8 cellular contexts compared by ENCODE assay signal in the genomic region with DNA sequence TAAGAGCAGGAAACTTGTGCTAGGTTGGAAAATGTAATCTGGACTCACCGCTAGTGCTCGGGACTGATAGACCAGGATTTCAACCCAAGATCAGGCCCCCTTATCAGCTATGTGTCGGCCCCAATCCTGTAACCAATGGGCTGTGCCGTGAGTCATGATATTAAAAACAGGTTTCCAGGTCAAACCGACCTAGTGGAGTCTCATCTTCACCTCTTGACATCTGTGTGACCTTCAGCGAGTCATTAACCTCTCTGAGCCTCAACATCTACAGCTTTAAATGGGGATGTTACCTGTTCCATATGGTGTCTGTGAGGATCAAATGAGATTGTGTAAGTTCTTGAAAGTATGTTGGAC. TPM values are rescaled to one million over a fixed set of nuclear protein-coding genes. Genes with fewer than 3 reads are reported as not detected.
DNase-seq lines count a peak whose midpoint lies in the region; ATAC-seq, FAIRE-seq and TF ChIP-seq lines count a peak whose summit lies in the region.

No MANE protein-coding gene starts in this region.

- H3K27me3 Mint-ChIP-seq in osteocyte (ENCODE audit: unreplicated experiment) = no peaks in the 10 kb centered on the region

- peak overlapping the region; percentile 75 to 91 for H3K27ac ChIP-seq in esophagus (ENCODE audit: low read depth in 2 of 2, low read length in 1 of 2)

- H3K4me3 ChIP-seq in esophagus (ENCODE audit: low read depth in 1 of 2, low read length in 2 of 2) = peak overlapping the region; percentile 80 to 100

- peaks cover 27% of the 10 kb centered on the region for H3K4me1 Mint-ChIP-seq in osteocyte (ENCODE audit: unreplicated experiment)

- H3K4me3 Mint-ChIP-seq in osteocyte (ENCODE audit: unreplicated experiment) = peak overlapping the region; percentile 98

- H3K36me3 ChIP-seq in esophagus (ENCODE audit: control insufficient read depth in 2 of 2, insufficient read depth in 2 of 2, low read length in 1 of 2) = peaks cover 7% of the 10 kb centered on the region in 2 donors

- no peaks in the 10 kb centered on the region for H3K27me3 ChIP-seq in esophagus (ENCODE audit: control insufficient read depth in 1 of 2, insufficient read depth in 2 of 2, low read length in 2 of 2)

- H3K36me3 Mint-ChIP-seq in osteocyte (ENCODE audit: unreplicated experiment) = peaks cover 7% of the 10 kb centered on the region

- peaks cover 0 to 7% of the 10 kb centered on the region in 2 donors for H3K4me1 ChIP-seq in esophagus (ENCODE audit: control insufficient read depth in 2 of 2, insufficient read depth in 2 of 2, low read length in 1 of 2)

- 0 to 3% methylated on average over 6 of the region's 6 CpGs for WGBS in esophagus, 2 donors

- no peak for FAIRE-seq in D721Med (lab: Jason Lieb, UNC)

- TF ChIP-seq CTCF in osteocyte (IDR thresholded peaks at IDR 0.05) = no peak
- TF ChIP-seq CTCF in D721Med (IDR thresholded peaks at IDR 0.05; ENCODE audit: insufficient read depth, missing control alignments) = no peak

- no peaks in the 10 kb centered on the region for H3K9me3 ChIP-seq in esophagus (ENCODE audit: control insufficient read depth in 2 of 2, insufficient read depth in 1 of 2, low read depth in 1 of 2, low read length in 1 of 2)

- peak; percentile 39 for DNase-seq in AG08396 (ENCODE audit: low spot score)
- peak; percentile 18 for DNase-seq in RPMI7951 (ENCODE audit: low read depth)
- DNase-seq in osteocyte (ENCODE audit: extremely low spot score, unreplicated experiment) = no peak
- no peak for DNase-seq in ecto neural progenitor cell (ENCODE audit: low spot score)
- no peak for DNase-seq in D721Med (ENCODE audit: insufficient read length, low spot score)

- ATAC-seq in GM19438 (IDR thresholded peaks at IDR 0.05; ENCODE audit: low read depth, unreplicated experiment) (peak; percentile 3), GM19452 (IDR thresholded peaks at IDR 0.05; ENCODE audit: unreplicated experiment) (no peak)

- H3K27ac Mint-ChIP-seq in osteocyte (ENCODE audit: unreplicated experiment) = peak overlapping the region; percentile 78

- no peaks in the 10 kb centered on the region for H3K9me3 Mint-ChIP-seq in osteocyte (ENCODE audit: unreplicated experiment)

RNA-seq across cellular contexts. Expression of a gene that starts 0.5 kb away (rescaled TPM):
- 27.0 and 30.3 TPM in 2 replicates for total RNA-seq in RPMI7951 (2014; rRNA removed; shearing (Covaris generic))
- polyA plus RNA-seq in esophagus = 10 to 100 TPM; 19.8 to 30.3 TPM
- total RNA-seq in osteocyte = 42.9 and 45.3 TPM in 2 replicates

RNA-seq across cellular contexts. Expression of a gene that starts 0.7 kb away (rescaled TPM):
- total RNA-seq in RPMI7951 (2014; rRNA removed; shearing (Covaris generic)) = 6.5 and 8.4 TPM in 2 replicates
- polyA plus RNA-seq in esophagus = 1 to 10 TPM; 5.6 to 8.8 TPM
- total RNA-seq in osteocyte = 11.9 and 12.1 TPM in 2 replicates

Comparison
In these comparisons a context has a peak if more than half of its experiments do, and no peak if none do; other contexts are left out.
1. DNase-seq: peak in AG08396 (single experiment) and RPMI7951 (single experiment); none in osteocyte (single experiment), ecto neural progenitor cell (single experiment) and D721Med (single experiment).